ENCODE assay signal across 8 cellular contexts in the genomic region with DNA sequence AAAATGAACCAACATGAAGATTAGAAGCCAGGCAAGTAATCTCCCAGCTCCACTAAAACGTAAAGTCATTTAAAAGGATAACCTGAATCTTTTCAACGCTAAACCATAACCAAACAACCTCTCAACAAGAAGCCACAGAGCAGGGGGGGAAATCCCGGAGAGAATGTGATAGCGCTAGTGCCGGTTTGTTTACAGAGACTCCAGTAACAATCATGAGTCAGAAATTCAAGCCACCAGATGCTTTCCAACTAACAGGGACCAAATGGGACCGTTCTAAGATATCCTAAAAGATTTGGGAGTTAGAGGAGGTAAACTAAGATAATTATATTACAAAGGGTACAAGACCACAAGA. TPM values are rescaled to one million over a fixed set of nuclear protein-coding genes. Genes with fewer than 3 reads are reported as not detected.
DNase-seq lines count a peak whose midpoint lies in the region; FAIRE-seq and TF ChIP-seq lines count a peak whose summit lies in the region.

No MANE protein-coding gene starts in this region.

- H3K4me3 ChIP-seq in AG10803 (ENCODE audit: low read length) = peak overlapping the region; percentile 100
- peak overlapping the region; percentile 99 for H3K4me3 ChIP-seq in Jurkat, Clone E6-1 (ENCODE audit: low read length)
- H3K4me3 ChIP-seq in iPS DF 6.9 (ENCODE audit: low read length) = peak overlapping the region; percentile 85; the same call in 1 of the 2 replicates
- peak overlapping the region; percentile 74 to 91 for H3K4me3 ChIP-seq in small intestine (ENCODE audit: low read depth in 1 of 2, low read length in 2 of 2)

- no CpG with 5 or more reads among the region's 6 CpGs for WGBS in iPS DF 6.9 (ENCODE audit: insufficient coverage, insufficient read length)
- WGBS in small intestine, 3 donors = 0% methylated on average over 6 of the region's 6 CpGs

- FAIRE-seq in GM19239 (lab: Jason Lieb, UNC) (peak; percentile 86), small intestine (lab: Jason Lieb, UNC) (no peak)

- H3K27ac ChIP-seq in iPS DF 6.9 (ENCODE audit: low read length) (no peak overlapping the region), small intestine (ENCODE audit: low read depth in 1 of 2, low read length in 1 of 2) (peak overlapping the region; percentile 85 to 98)

- H3K36me3 ChIP-seq in iPS DF 6.9 (ENCODE audit: control insufficient read depth, insufficient read depth, low read length) (no peaks in the 10 kb centered on the region), small intestine (ENCODE audit: control insufficient read depth in 2 of 2, insufficient read depth in 2 of 2, low read length in 2 of 2) (no peaks in the 10 kb centered on the region)

- TF ChIP-seq CTCF in AG10803 (conservative IDR thresholded peaks at IDR 0.05; ENCODE audit: low read length) = no peak

- H3K4me1 ChIP-seq in iPS DF 6.9 (ENCODE audit: control insufficient read depth, insufficient read depth, low read length) = no peaks in the 10 kb centered on the region
- H3K4me1 ChIP-seq in small intestine (ENCODE audit: control insufficient read depth in 2 of 2, insufficient read depth in 1 of 2, low read depth in 1 of 2, low read length in 1 of 2) = peaks cover 3 to 7% of the 10 kb centered on the region in 2 donors

- H3K27me3 ChIP-seq in iPS DF 6.9 (ENCODE audit: control insufficient read depth, insufficient read depth, low read length) (no peaks in the 10 kb centered on the region), small intestine (ENCODE audit: control insufficient read depth in 2 of 2, insufficient read depth in 2 of 2, low read length in 2 of 2) (no peaks in the 10 kb centered on the region)

- DNase-seq in AG10803 (ENCODE audit: low read depth) = peak; percentile 76
- DNase-seq in GM19239 (ENCODE audit: insufficient read length, low spot score) = no peak
- DNase-seq in Jurkat, Clone E6-1 (ENCODE audit: low read depth, low spot score) = peak; percentile 37
- peak; percentile 9 to 75 for DNase-seq in SW 1271 (lab: John Stamatoyannopoulos, UW)
- DNase-seq in amniotic stem cell (lab: John Stamatoyannopoulos, UW) = peak; percentile 49
- no peak for DNase-seq in iPS DF 6.9 (ENCODE audit: low read depth, low spot score)
- DNase-seq in small intestine = peak; percentile 71
- no peak for DNase-seq in foreskin melanocyte

- H3K9me3 ChIP-seq in iPS DF 6.9 (ENCODE audit: control insufficient read depth, insufficient read depth, low read length) (no peaks in the 10 kb centered on the region), small intestine (ENCODE audit: control insufficient read depth, low read depth) (no peaks in the 10 kb centered on the region)

RNA-seq across cellular contexts. Expression of gene DCAF8, which starts 0.8 kb away (rescaled TPM):
- 150 TPM for polyA plus RNA-seq in Jurkat, Clone E6-1 (2012; ENCODE audit: insufficient read depth, insufficient read length)
- polyA plus RNA-seq in small intestine = 10 to 100 TPM; 43.5 to 62.2 (median 56.1) TPM

RNA-seq across cellular contexts. Expression of gene PEX19, which starts 23.4 kb away (rescaled TPM):
- polyA plus RNA-seq in Jurkat, Clone E6-1 (2012; ENCODE audit: insufficient read depth, insufficient read length) = 82.2 TPM
- polyA plus RNA-seq in small intestine = 10 to 100 TPM; 20.8 to 25.0 (median 23.9) TPM

RNA-seq across cellular contexts. Expression of gene PEA15, which starts 56.3 kb away (rescaled TPM):
- polyA plus RNA-seq in Jurkat, Clone E6-1 (2012; ENCODE audit: insufficient read depth, insufficient read length) = 45.5 TPM
- 100 to 1,000 TPM in 1 of 3 donors, 10 to 100 TPM in 2; 15.2 to 116 (median 54.3) TPM for polyA plus RNA-seq in small intestine

Comparison
In these comparisons a context has a peak if more than half of its experiments do, and no peak if none do; other contexts are left out.
1. DNase-seq: peak in AG10803 (single experiment), Jurkat, Clone E6-1 (single experiment), SW 1271 (2 of 2), amniotic stem cell (single experiment) and small intestine (single experiment); none in GM19239 (single experiment), iPS DF 6.9 (single experiment) and foreskin melanocyte (single experiment).
2. Peak in every context shown above with its lines, with median percentiles within 50 percentile points of each other: H3K4me3 ChIP-seq.